ENCODE assay signal across 1 cellular context in genomic region chr7:110573862-110574528, GRCh38.
A peak's percentile ranks its signal among the peaks of the same experiment; 100 is the strongest.
TF ChIP-seq lines count a peak whose summit lies in the region.

No MANE protein-coding gene starts in this region.

TF ChIP-seq in HCT116, 20 proteins besides CTCF, POLR2A, EP300 and RAD21 (continued from another document):
- no peak for TF ChIP-seq SIN3A (IDR thresholded peaks at IDR 0.05; ENCODE audit: low read depth)
- TF ChIP-seq SP1 (IDR thresholded peaks at IDR 0.05; ENCODE audit: low read depth), result 0 out of 2 replicates have a peak, but pooled peaks have one; percentile 30
- peak; percentile 55; the same call in 1 of the 2 replicates for TF ChIP-seq FOSL1 (IDR thresholded peaks at IDR 0.05; ENCODE audit: low read depth)
- no peak for TF ChIP-seq EZH2phosphoT487 (IDR thresholded peaks at IDR 0.05; ENCODE audit: borderline replicate concordance)
- TF ChIP-seq ZBTB33 (IDR thresholded peaks at IDR 0.05; ENCODE audit: extremely low read depth, insufficient replicate concordance, low read length), result no peak
- no peak for TF ChIP-seq POLR2AphosphoS5 (IDR thresholded peaks at IDR 0.05; ENCODE audit: low read depth, low read length)
- TF ChIP-seq CEBPB (IDR thresholded peaks at IDR 0.05; ENCODE audit: low read depth), result no peak
